In genomic region chr19:48613852-48614435, GRCh38 we compare ENCODE assay signal across 1 cellular context.
A peak's percentile ranks its signal among the peaks of the same experiment; 100 is the strongest.
TF ChIP-seq lines count a peak whose summit lies in the region.

No MANE protein-coding gene starts in this region.

TF ChIP-seq in A549, 52 proteins besides CTCF, POLR2A, EP300 and RAD21 (continued from another document):
- TF ChIP-seq FOSB (CRISPR knock-in tag; IDR thresholded peaks at IDR 0.05): peak; percentile 76
- TF ChIP-seq CHD2 (IDR thresholded peaks at IDR 0.05; ENCODE audit: low read length, partially characterized antibody): peak; percentile 11
- no peak for TF ChIP-seq SREBF2 (IDR thresholded peaks at IDR 0.05)
- TF ChIP-seq TFCP2L1 (CRISPR knock-in tag; IDR thresholded peaks at IDR 0.05): peak; percentile 90
- peak; percentile 84 for TF ChIP-seq HOXA7 (CRISPR knock-in tag; IDR thresholded peaks at IDR 0.05)
